In genomic region chr1:39081266-39082139, GRCh38 we compare ENCODE assay signal across 8 cellular contexts. TPM values are rescaled to one million over a fixed set of nuclear protein-coding genes. Genes with fewer than 3 reads are reported as not detected.
A peak's percentile ranks its signal among the peaks of the same experiment; 100 is the strongest.
DNase-seq lines count a peak whose midpoint lies in the region; ATAC-seq and TF ChIP-seq lines count a peak whose summit lies in the region.

No MANE protein-coding gene starts in this region.

- H3K9ac ChIP-seq in HUES48 (ENCODE audit: low read depth, low read length): no peak overlapping the region

- H3K27ac ChIP-seq in CD4-positive, alpha-beta memory T cell (ENCODE audit: low read depth, low read length): no peak overlapping the region
- H3K27ac ChIP-seq in HUES48 (ENCODE audit: low read depth, low read length) (no peak overlapping the region), prostate gland (no peak overlapping the region)

- peaks cover 2 to 17% (median 10%) of the 10 kb centered on the region in 4 donors for H3K4me1 Mint-ChIP-seq in CD4-positive, alpha-beta memory T cell

- 2% methylated on average over 49 of the region's 117 CpGs for WGBS in prostate gland

- peak overlapping the region in 2 of 8 donors; percentile 74 to 80 for H3K4me3 Mint-ChIP-seq in CD4-positive, alpha-beta memory T cell

- H3K4me3 ChIP-seq in CD4-positive, alpha-beta memory T cell (ENCODE audit: low read length in 2 of 2): no peak overlapping the region
- peak overlapping the region; percentile 67 for H3K4me3 ChIP-seq in HUES48 (ENCODE audit: low read depth, low read length)
- peak overlapping the region; percentile 38 to 48 for H3K4me3 ChIP-seq in prostate gland

- DNase-seq in CD4-positive, alpha-beta memory T cell: peak in 3 of 5 donors; percentile 11 to 18 (median 13)
- peak; percentile 69 for DNase-seq in activated CD8-positive, alpha-beta memory T cell treated with anti-CD3 and anti-CD28 coated beads, Interleukin-2, amount 50 U/mL, for 48 hours
- DNase-seq in glomerular visceral epithelial cell (ENCODE audit: extremely low spot score): peak; percentile 33
- no peak for DNase-seq in prostate gland (ENCODE audit: low spot score)
- no peak for DNase-seq in activated gamma-delta T cell treated with Interleukin-2 at 50 U/mL for 16 hours

- H3K36me3 Mint-ChIP-seq in CD4-positive, alpha-beta memory T cell: no peaks in the 10 kb centered on the region

- H3K27me3 Mint-ChIP-seq in CD4-positive, alpha-beta memory T cell: peaks cover 27 to 29% of the 10 kb centered on the region in 2 donors

- peaks cover 0 to 2% (median 0%) of the 10 kb centered on the region in 8 donors for H3K9me3 Mint-ChIP-seq in CD4-positive, alpha-beta memory T cell

- no peak for TF ChIP-seq CTCF in prostate gland (IDR thresholded peaks at IDR 0.05)

- no peaks in the 10 kb centered on the region for H3K4me1 ChIP-seq in CD4-positive, alpha-beta memory T cell (ENCODE audit: insufficient read depth, low read length)
- H3K4me1 ChIP-seq in HUES48 (ENCODE audit: control insufficient read depth, insufficient read depth, low read length) (peaks cover 12% of the 10 kb centered on the region), prostate gland (replicated peaks) (no peaks in the 10 kb centered on the region)

- no peak overlapping the region for H3K27ac Mint-ChIP-seq in CD4-positive, alpha-beta memory T cell

- H3K9me3 ChIP-seq in CD4-positive, alpha-beta memory T cell (ENCODE audit: control insufficient read depth in 1 of 2, low read length in 2 of 2): no peaks in the 10 kb centered on the region
- H3K9me3 ChIP-seq in HUES48 (ENCODE audit: control insufficient read depth, insufficient read depth, low read length): no peaks in the 10 kb centered on the region
- H3K9me3 ChIP-seq in prostate gland: no peaks in the 10 kb centered on the region

- ATAC-seq in GM21390 (IDR thresholded peaks at IDR 0.05; ENCODE audit: unreplicated experiment) (no peak), GM21786 (IDR thresholded peaks at IDR 0.05; ENCODE audit: unreplicated experiment) (no peak)

- CTCF ChIA-PET in CD4-positive, alpha-beta memory T cell (lab: Charles Lee; ENCODE audit: partially characterized antibody): no interaction called here

- intact Hi-C loops in CD4-positive, alpha-beta memory T cell (cut with micrococcal nuclease): no loop called here
- intact Hi-C loops in prostate gland (cut with DNase I): no loop called here

- peaks cover 11% of the 10 kb centered on the region for H3K27me3 ChIP-seq in CD4-positive, alpha-beta memory T cell (ENCODE audit: insufficient read depth, low read length)
- H3K27me3 ChIP-seq in HUES48 (ENCODE audit: control insufficient read depth, insufficient read depth, low read length) (peaks cover 20% of the 10 kb centered on the region), prostate gland (replicated peaks; ENCODE audit: insufficient read depth) (no peaks in the 10 kb centered on the region)

- TF ChIP-seq POLR2A in prostate gland (IDR thresholded peaks at IDR 0.05): no peak

- H3K36me3 ChIP-seq in CD4-positive, alpha-beta memory T cell (ENCODE audit: insufficient read depth, low read length): no peaks in the 10 kb centered on the region
- H3K36me3 ChIP-seq in HUES48 (ENCODE audit: control insufficient read depth, insufficient read depth, low read length) (no peaks in the 10 kb centered on the region), prostate gland (no peaks in the 10 kb centered on the region)

- POLR2A ChIA-PET in CD4-positive, alpha-beta memory T cell (lab: Charles Lee; ENCODE audit: partially characterized antibody): interaction anchor here (1.0 kb wide), 1 partner anchor 55 kb away, joined by 3 read pairs; the partner anchor contains the start of gene NDUFS5

RNA-seq across cellular contexts. Expression of gene NDUFS5, which starts 55.4 kb away (rescaled TPM):
- 100 to 1,000 TPM; 122 to 125 TPM for total RNA-seq in CD4-positive, alpha-beta memory T cell
- 100 to 1,000 TPM; 616 to 665 TPM for polyA plus RNA-seq in CD4-positive, alpha-beta memory T cell
- total RNA-seq in prostate gland: 100 to 1,000 TPM; 310 to 473 TPM

Comparison
In these comparisons a context has a peak if more than half of its experiments do, and no peak if none do; other contexts are left out.
1. DNase-seq: peak in CD4-positive, alpha-beta memory T cell (3 of 5), activated CD8-positive, alpha-beta memory T cell treated with anti-CD3 and anti-CD28 coated beads, Interleukin-2, amount 50 U/mL, for 48 hours (single experiment) and glomerular visceral epithelial cell (single experiment); none in prostate gland (single experiment) and activated gamma-delta T cell treated with Interleukin-2 at 50 U/mL for 16 hours (single experiment).
2. H3K4me3 ChIP-seq: peak in HUES48 (single experiment) and prostate gland (2 of 2); none in CD4-positive, alpha-beta memory T cell (0 of 2).